ENCODE assay signal across 12 cellular contexts in the genomic region with DNA sequence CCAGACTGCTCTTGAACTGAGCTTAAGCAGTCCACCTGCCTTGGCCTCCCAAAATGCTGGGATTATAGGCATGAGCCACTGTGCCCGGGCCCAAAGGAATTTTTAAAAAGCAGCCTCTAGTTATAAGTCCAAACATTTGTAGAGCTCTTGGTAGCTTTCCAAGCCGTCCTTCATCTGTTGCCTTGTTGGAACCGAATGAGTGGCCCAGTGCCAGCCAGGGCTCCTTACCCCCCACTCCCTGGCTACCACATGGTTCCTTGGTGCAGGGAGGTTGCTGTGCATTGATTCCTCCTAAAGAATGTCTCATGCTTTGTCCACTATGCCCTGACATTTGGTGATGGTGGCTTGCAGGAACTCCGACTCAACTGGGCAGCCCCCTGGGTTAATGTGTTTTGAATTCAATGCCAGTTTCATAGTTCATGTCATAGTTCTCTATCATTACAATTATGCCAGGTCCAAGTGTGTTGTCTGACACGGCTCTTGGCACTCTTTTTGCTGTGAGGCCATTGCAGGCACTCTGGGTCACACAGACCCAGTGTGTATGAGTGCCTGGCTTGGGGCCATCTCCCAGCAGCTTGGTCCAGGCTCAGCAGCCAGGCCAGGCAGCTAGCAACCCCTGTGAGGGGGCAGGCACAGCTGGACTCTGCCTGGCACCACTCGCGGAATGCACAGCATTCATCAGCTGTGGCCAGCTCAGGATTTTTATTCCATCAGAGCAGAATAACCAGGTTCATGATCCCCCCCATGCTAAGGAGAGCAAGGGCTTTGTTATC. TPM values are rescaled to one million over a fixed set of nuclear protein-coding genes. Genes with fewer than 3 reads are reported as not detected.
DNase-seq lines count a peak whose midpoint lies in the region; ATAC-seq and TF ChIP-seq lines count a peak whose summit lies in the region.
"Had no signal": no experiment of that assay in that cellular context is flagged by ENCODE, and none has a peak within 500 bp of the region (broad histone marks: within the 10 kb centered on the region; RNA-seq: fewer than 3 reads in every experiment).

No MANE protein-coding gene starts in this region.

- no peaks in the 10 kb centered on the region for H4K20me1 ChIP-seq in hepatocyte (ENCODE audit: insufficient read depth, poor library complexity, severe bottlenecking)

- no peaks in the 10 kb centered on the region for H3K9me3 Mint-ChIP-seq in Calu3 (ENCODE audit: low read depth, unreplicated experiment)

- no peaks in the 10 kb centered on the region for H3K79me2 ChIP-seq in hepatocyte

- no peak for TF ChIP-seq POLR2A in prostate gland (IDR thresholded peaks at IDR 0.05)

- BruUV-seq in Calu3 (replicated peaks; lab: Mats Ljungman, UMichigan) = no TSS peak

- peak overlapping the region; percentile 13 for H3K4me3 Mint-ChIP-seq in Calu3 (ENCODE audit: low read depth, unreplicated experiment)

- peaks cover 68% of the 10 kb centered on the region for H3K36me3 Mint-ChIP-seq in Calu3 (ENCODE audit: insufficient read depth, unreplicated experiment)

- no peak overlapping the region for H3K4me2 ChIP-seq in hepatocyte

- H3K9me2 ChIP-seq in hepatocyte (replicated peaks; ENCODE audit: insufficient read depth) = no peaks in the 10 kb centered on the region

- H3K27ac Mint-ChIP-seq in Calu3 (ENCODE audit: unreplicated experiment) = peak overlapping the region; percentile 83

- no peaks in the 10 kb centered on the region for H3K27me3 Mint-ChIP-seq in Calu3 (ENCODE audit: unreplicated experiment)

- no peak for ATAC-seq in HG03280 (IDR thresholded peaks at IDR 0.05; ENCODE audit: unreplicated experiment)
- ATAC-seq: foreskin keratinocyte had no signal

- H3K27me3 ChIP-seq in hepatocyte (no peaks in the 10 kb centered on the region), prostate gland (replicated peaks; ENCODE audit: insufficient read depth) (no peaks in the 10 kb centered on the region)
- H3K27me3 ChIP-seq: foreskin keratinocyte, neutrophil had no signal

- H3K4me3 ChIP-seq in hepatocyte (no peak overlapping the region), prostate gland (no peak overlapping the region)

- CTCF ChIA-PET in Calu3 (lab: Charles Lee) = interaction anchor here (1.3 kb wide), 1 partner anchor 76 kb away, joined by 3 read pairs; no protein-coding TSS in a partner anchor

- no peak overlapping the region for H2AFZ ChIP-seq in hepatocyte

- DNase-seq in Calu3 (no peak), anterior cingulate cortex (lab: John Stamatoyannopoulos, UW) (peak in 54 of 58 donors; percentile 24 to 96 (median 82)), hepatocyte (ENCODE audit: low spot score) (no peak), prostate gland (ENCODE audit: low spot score) (no peak), GF-D8 (lab: John Stamatoyannopoulos, UW) (no peak), DMS153 (lab: John Stamatoyannopoulos, UW) (no peak), NAMALWA (ENCODE audit: low spot score) (no peak)
- DNase-seq: foreskin keratinocyte, MM.1S, WERI-Rb-1 had no signal

- peaks cover 49% of the 10 kb centered on the region for H3K4me1 Mint-ChIP-seq in Calu3 (ENCODE audit: low read depth, unreplicated experiment)

- intact Hi-C loops in Calu3 (cut with micrococcal nuclease; ENCODE audit: unreplicated experiment) = no loop called here
- intact Hi-C loops in prostate gland (cut with DNase I) = no loop called here

- H3K9me3 ChIP-seq in hepatocyte (ENCODE audit: low read depth) (no peaks in the 10 kb centered on the region), prostate gland (no peaks in the 10 kb centered on the region)
- H3K9me3 ChIP-seq: neutrophil had no signal

- H3K4me1 ChIP-seq in hepatocyte (ENCODE audit: insufficient read depth) (peaks cover 36% of the 10 kb centered on the region), prostate gland (replicated peaks) (peaks cover 5% of the 10 kb centered on the region)

- TF ChIP-seq CTCF in Calu3 (IDR thresholded peaks at IDR 0.05; ENCODE audit: unreplicated experiment) = no peak
- no peak for TF ChIP-seq CTCF in hepatocyte (IDR thresholded peaks at IDR 0.05; ENCODE audit: poor library complexity)
- TF ChIP-seq CTCF in prostate gland (IDR thresholded peaks at IDR 0.05) = no peak

- WGBS in hepatocyte (ENCODE audit: low lambda C conversion rate, missing lambda C conversion rate) = 86% methylated on average over 7 of the region's 7 CpGs
- WGBS in prostate gland = 48% methylated on average over 7 of the region's 7 CpGs

- H3K36me3 ChIP-seq in hepatocyte (replicated peaks; ENCODE audit: insufficient read depth, low read depth) (no peaks in the 10 kb centered on the region), prostate gland (peaks cover 0 to 6% of the 10 kb centered on the region in 2 donors)

- peak overlapping the region; percentile 92 for H3K27ac ChIP-seq in hepatocyte
- peak overlapping the region; percentile 19 to 24 for H3K27ac ChIP-seq in prostate gland
- H3K27ac ChIP-seq: foreskin keratinocyte, neutrophil, WERI-Rb-1 had no signal

RNA-seq across cellular contexts. Expression of gene MICALL1, which starts 13.3 kb away (rescaled TPM):
- 60.7 and 69.7 TPM in 2 replicates for total RNA-seq in Calu3 (2022)
- 20.3 and 26.1 TPM in 2 replicates for total RNA-seq in hepatocyte
- 11.7 and 15.0 TPM in 2 replicates for polyA plus RNA-seq in hepatocyte
- 10 to 100 TPM; 42.8 to 62.8 TPM for total RNA-seq in prostate gland

RNA-seq across cellular contexts. Expression of gene EIF3L, which starts 43.5 kb away (rescaled TPM):
- total RNA-seq in Calu3 (2022) (287 and 402 TPM in 2 replicates), hepatocyte (365 and 421 TPM in 2 replicates), prostate gland (100 to 1,000 TPM; 385 to 501 TPM)
- 172 and 199 TPM in 2 replicates for polyA plus RNA-seq in hepatocyte

RNA-seq across cellular contexts. Expression of gene ANKRD54, which starts 48.6 kb away (rescaled TPM):
- total RNA-seq in Calu3 (2022) (23.9 and 27.1 TPM in 2 replicates), hepatocyte (28.5 and 30.4 TPM in 2 replicates), prostate gland (10 to 100 TPM; 72.4 to 94.5 TPM)
- 29.9 and 33.2 TPM in 2 replicates for polyA plus RNA-seq in hepatocyte

Comparison
In these comparisons a context has a peak if more than half of its experiments do, and no peak if none do; other contexts are left out.
1. DNase-seq: peak in anterior cingulate cortex (54 of 58); none in Calu3 (single experiment), hepatocyte (single experiment), prostate gland (single experiment), GF-D8 (single experiment), DMS153 (single experiment) and NAMALWA (single experiment).